Comparison of ENCODE assay signal across 1 cellular context in the genomic region with DNA sequence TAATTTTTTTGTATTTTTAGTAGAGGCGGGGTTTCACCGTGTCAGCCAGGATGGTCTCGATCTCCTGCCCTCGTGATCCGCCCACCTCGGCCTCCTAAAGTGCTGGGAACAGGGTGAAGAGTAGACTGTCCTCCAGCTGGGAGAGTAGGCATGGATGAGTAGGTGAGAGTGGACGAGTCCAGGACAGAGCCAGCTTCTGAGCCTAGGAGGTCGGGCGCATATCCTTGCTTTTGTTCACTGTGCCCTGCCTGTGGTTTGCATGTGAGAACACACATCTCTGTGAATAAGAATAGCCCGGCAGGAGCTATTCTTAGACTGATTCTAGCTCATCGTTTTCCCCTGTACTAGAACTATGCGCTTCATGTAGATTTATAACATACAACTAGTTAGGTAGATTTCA.
TF ChIP-seq lines count a peak whose summit lies in the region.

No MANE protein-coding gene starts in this region.

TF ChIP-seq in WTC11, 78 proteins besides CTCF, POLR2A, EP300 and RAD21:
- peak; percentile 45; the same call in 1 of the 2 replicates for TF ChIP-seq SP1 (CRISPR knock-in tag; conservative IDR thresholded peaks at IDR 0.05)
- no peak for TF ChIP-seq FOXP1 (CRISPR knock-in tag; IDR thresholded peaks at IDR 0.05; ENCODE audit: borderline replicate concordance)
- TF ChIP-seq ZNF423 (CRISPR knock-in tag; IDR thresholded peaks at IDR 0.05), result 0 out of 2 replicates have a peak, but pooled peaks have one; percentile 19
- TF ChIP-seq GTF2I (CRISPR knock-in tag; conservative IDR thresholded peaks at IDR 0.05), result no peak
- no peak for TF ChIP-seq NFYB (CRISPR knock-in tag; conservative IDR thresholded peaks at IDR 0.05; ENCODE audit: low read depth)
- TF ChIP-seq, protein P1, sequence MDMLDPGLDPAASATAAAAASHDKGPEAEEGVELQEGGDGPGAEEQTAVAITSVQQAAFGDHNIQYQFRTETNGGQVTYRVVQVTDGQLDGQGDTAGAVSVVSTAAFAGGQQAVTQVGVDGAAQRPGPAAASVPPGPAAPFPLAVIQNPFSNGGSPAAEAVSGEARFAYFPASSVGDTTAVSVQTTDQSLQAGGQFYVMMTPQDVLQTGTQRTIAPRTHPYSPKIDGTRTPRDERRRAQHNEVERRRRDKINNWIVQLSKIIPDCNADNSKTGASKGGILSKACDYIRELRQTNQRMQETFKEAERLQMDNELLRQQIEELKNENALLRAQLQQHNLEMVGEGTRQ (CRISPR knock-in tag; IDR thresholded peaks at IDR 0.05), result peak; percentile 53
TF ChIP-seq in WTC11: peak in this region for 3.
